ENCODE assay signal across 36 cellular contexts in genomic region chr7:94921911-94922310, GRCh38. TPM values are rescaled to one million over a fixed set of nuclear protein-coding genes. Genes with fewer than 3 reads are reported as not detected.
"Had no signal": no experiment of that assay in that cellular context is flagged by ENCODE, and none has a peak within 500 bp of the region (broad histone marks: within the 10 kb centered on the region; RNA-seq: fewer than 3 reads in every experiment).

No MANE protein-coding gene starts in this region.

- DNase-seq: activated CD4-positive, alpha-beta T cell treated with anti-CD3 and anti-CD28 coated beads for 36 hours; activated CD4-positive, alpha-beta T cell treated with anti-CD3 and anti-CD28 coated beads, Interleukin-2, amount 10 ng/mL, durations not matched to agents 7 days and 5 days; activated CD4-positive, alpha-beta T cell treated with anti-CD3 and anti-CD28 coated beads, Interleukin-2, amount 50 U/mL, for 48 hours; activated CD8-positive, alpha-beta memory T cell treated with anti-CD3 and anti-CD28 coated beads, Interleukin-2, amount 50 U/mL, for 4 hours; activated gamma-delta T cell treated with Interleukin-2 at 50 U/mL for 16 hours; activated naive CD4-positive, alpha-beta T cell treated with anti-CD3 and anti-CD28 coated beads for 36 hours; activated T-cell treated with anti-CD3 and anti-CD28 coated beads for 4 hours; activated T-cell treated with anti-CD3 and anti-CD28 coated beads, Interleukin-2, amount 50 U/mL, for 4 hours; adrenal gland; body of pancreas; Karpas-422; KBM-7; NCI-H1105; NCI-H1417 treated with DMSO at 0.1 percent for 48 hours; NCI-H1930; NCI-H2081 treated with DMSO at 0.1 percent for 48 hours; NCI-H226; NCI-H446 treated with DMSO at 0.1 percent for 48 hours; NCI-H524; NCI-H69; NCI-H82; NK-92 treated with Interleukin-12 subunit alpha and Interleukin-12 subunit beta, amount 100 ng/mL, for 24 hours; PC-3; Peyer's patch; SIG-M5; SW 1271; T-helper 1 cell; T-helper 2 cell; T-helper 9 cell had no signal

- H3K27ac Mint-ChIP-seq: activated CD4-positive, alpha-beta T cell treated with anti-CD3 and anti-CD28 coated beads for 36 hours; activated CD4-positive, alpha-beta T cell treated with anti-CD3 and anti-CD28 coated beads, Interleukin-2, amount 10 ng/mL, durations not matched to agents 7 days and 5 days; activated naive CD4-positive, alpha-beta T cell treated with anti-CD3 and anti-CD28 coated beads for 36 hours; activated naive CD4-positive, alpha-beta T cell treated with anti-CD3 and anti-CD28 coated beads, Interleukin-2, amount 50 U/mL, for 72 hours; activated T-helper 1 cell treated with anti-CD3 and anti-CD28 coated beads, Interleukin-12 subunit alpha, Interleukin-12 subunit beta, Interleukin-2, Interleukin-4 antibody, amounts not matched to agents 30 ng/mL and 10 ng/mL and 1 ng/mL, durations not matched to agents 14 hours and 24 hours and 36 hours had no signal

- H3K4me3 ChIP-seq: adrenal gland, body of pancreas, breast epithelium, Peyer's patch had no signal

- H3K4me1 ChIP-seq: adrenal gland, body of pancreas, breast epithelium, Peyer's patch had no signal

- H3K27ac ChIP-seq: adrenal gland, body of pancreas, breast epithelium, Peyer's patch, RWPE1 had no signal

- ATAC-seq: activated CD4-positive, alpha-beta T cell treated with anti-CD3 and anti-CD28 coated beads for 36 hours; activated CD4-positive, CD25-positive, alpha-beta regulatory T cell treated with anti-CD3 and anti-CD28 coated beads, Interleukin-2, amount 50 U/mL, for 24 hours; activated naive CD4-positive, alpha-beta T cell treated with anti-CD3 and anti-CD28 coated beads, Interleukin-2, amount 50 U/mL, for 72 hours; activated T-cell treated with anti-CD3 and anti-CD28 coated beads, Interleukin-2, amount 50 U/mL, for 4 hours; body of pancreas; PC-3; Right ventricle myocardium inferior had no signal

- H3K4me1 Mint-ChIP-seq: activated CD4-positive, alpha-beta T cell treated with anti-CD3 and anti-CD28 coated beads for 36 hours; activated CD4-positive, alpha-beta T cell treated with anti-CD3 and anti-CD28 coated beads, Interleukin-2, amount 10 ng/mL, durations not matched to agents 7 days and 5 days had no signal

- H3K4me3 Mint-ChIP-seq: activated CD4-positive, alpha-beta T cell treated with anti-CD3 and anti-CD28 coated beads for 36 hours; activated CD4-positive, alpha-beta T cell treated with anti-CD3 and anti-CD28 coated beads, Interleukin-2, amount 10 ng/mL, durations not matched to agents 7 days and 5 days; activated naive CD4-positive, alpha-beta T cell treated with anti-CD3 and anti-CD28 coated beads for 36 hours; activated T-cell treated with anti-CD3 and anti-CD28 coated beads, Interleukin-2, amount 50 U/mL, for 4 hours; activated T-helper 1 cell treated with anti-CD3 and anti-CD28 coated beads, Interleukin-12 subunit alpha, Interleukin-12 subunit beta, Interleukin-2, Interleukin-4 antibody, amounts not matched to agents 30 ng/mL and 10 ng/mL and 1 ng/mL, durations not matched to agents 14 hours and 24 hours and 36 hours had no signal

- H3K36me3 ChIP-seq: adrenal gland, breast epithelium, Peyer's patch had no signal

- H3K9me3 Mint-ChIP-seq: activated CD4-positive, alpha-beta T cell treated with anti-CD3 and anti-CD28 coated beads, Interleukin-2, amount 10 ng/mL, durations not matched to agents 7 days and 5 days; activated naive CD4-positive, alpha-beta T cell treated with anti-CD3 and anti-CD28 coated beads for 36 hours; activated naive CD4-positive, alpha-beta T cell treated with anti-CD3 and anti-CD28 coated beads, Interleukin-2, amount 50 U/mL, for 72 hours; activated T-cell treated with anti-CD3 and anti-CD28 coated beads, Interleukin-2, amount 50 U/mL, for 4 hours; activated T-helper 1 cell treated with anti-CD3 and anti-CD28 coated beads, Interleukin-12 subunit alpha, Interleukin-12 subunit beta, Interleukin-2, Interleukin-4 antibody, amounts not matched to agents 30 ng/mL and 10 ng/mL and 1 ng/mL, durations not matched to agents 14 hours and 24 hours and 36 hours had no signal

- H3K9me3 ChIP-seq: adrenal gland, body of pancreas, breast epithelium, Peyer's patch had no signal

- H3K27me3 ChIP-seq: adrenal gland, body of pancreas, breast epithelium, Peyer's patch had no signal

- FAIRE-seq: astrocyte had no signal

- H3K36me3 Mint-ChIP-seq: activated naive CD4-positive, alpha-beta T cell treated with anti-CD3 and anti-CD28 coated beads, Interleukin-2, amount 50 U/mL, for 72 hours had no signal

RNA-seq across cellular contexts. Expression of gene PPP1R9A, which starts 14.5 kb away (rescaled TPM):
- total RNA-seq: activated CD4-positive, alpha-beta T cell treated with anti-CD3 and anti-CD28 coated beads for 36 hours; activated CD4-positive, alpha-beta T cell treated with anti-CD3 and anti-CD28 coated beads, Interleukin-2, amount 10 ng/mL, durations not matched to agents 7 days and 5 days; activated naive CD4-positive, alpha-beta T cell treated with anti-CD3 and anti-CD28 coated beads for 36 hours; activated naive CD4-positive, alpha-beta T cell treated with anti-CD3 and anti-CD28 coated beads, Interleukin-2, amount 50 U/mL, for 72 hours; activated T-helper 1 cell treated with anti-CD3 and anti-CD28 coated beads, Interleukin-12 subunit alpha, Interleukin-12 subunit beta, Interleukin-2, Interleukin-4 antibody, amounts not matched to agents 30 ng/mL and 10 ng/mL and 1 ng/mL, durations not matched to agents 14 hours and 24 hours and 36 hours had no signal
